In genomic region chr1:214386333-214386732, GRCh38 we compare ENCODE assay signal across 26 cellular contexts.
A peak's percentile ranks its signal among the peaks of the same experiment; 100 is the strongest.
DNase-seq lines count a peak whose midpoint lies in the region; ATAC-seq and TF ChIP-seq lines count a peak whose summit lies in the region.
"Had no signal": no experiment of that assay in that cellular context is flagged by ENCODE, and none has a peak within 500 bp of the region (broad histone marks: within the 10 kb centered on the region; RNA-seq: fewer than 3 reads in every experiment).

No MANE protein-coding gene starts in this region.

- CTCF ChIA-PET in SK-N-SH (lab: Yijun Ruan, JAX) (interaction anchor here (1.2 kb wide), 1 partner anchor 10 kb away, joined by 3 read pairs; no protein-coding TSS in a partner anchor), HEK293T (lab: Yijun Ruan, JAX) (no interaction called here)

- POLR2A ChIA-PET in SK-N-SH (lab: Yijun Ruan, JAX) (no interaction called here), HEK293T (lab: Yijun Ruan, JAX) (interaction anchor here (0.7 kb wide), 1 partner anchor 8 kb away, joined by 3 read pairs; no protein-coding TSS in a partner anchor)

- no peak overlapping the region for H3K4me2 ChIP-seq in SK-N-SH
- no peak overlapping the region for H3K4me2 ChIP-seq in osteoblast (ENCODE audit: insufficient read depth, low read length)
- H3K4me2 ChIP-seq in smooth muscle cell = peak overlapping the region; percentile 34

- H3K4me1 ChIP-seq in SK-N-SH (ENCODE audit: control insufficient read depth in 1 of 2, insufficient read depth in 2 of 2, low read depth in 1 of 2, low read length in 1 of 2) (no peaks in the 10 kb centered on the region; a peak in 2 of 4 replicates), osteoblast (ENCODE audit: insufficient read depth, low read length) (peaks cover 19% of the 10 kb centered on the region), smooth muscle cell (ENCODE audit: low read depth) (no peaks in the 10 kb centered on the region), upper lobe of left lung (no peaks in the 10 kb centered on the region)
- H3K4me1 ChIP-seq: pancreas, transverse colon had no signal

- no peak overlapping the region for H2AFZ ChIP-seq in SK-N-SH (ENCODE audit: low read depth)
- no peak overlapping the region for H2AFZ ChIP-seq in osteoblast (ENCODE audit: low read length)
- H2AFZ ChIP-seq in smooth muscle cell (ENCODE audit: low read depth) = no peak overlapping the region

- TF ChIP-seq CTCF in SK-N-SH (IDR thresholded peaks at IDR 0.05) = no peak
- no peak for TF ChIP-seq CTCF in osteoblast (IDR thresholded peaks at IDR 0.05; ENCODE audit: extremely low read depth, low read depth, low read length)
- TF ChIP-seq CTCF in smooth muscle cell (IDR thresholded peaks at IDR 0.05; ENCODE audit: borderline replicate concordance, insufficient read depth, poor library complexity, severe bottlenecking) = no peak
- no peak for TF ChIP-seq CTCF in upper lobe of left lung (IDR thresholded peaks at IDR 0.05)
- no peak for TF ChIP-seq CTCF in GM13977 (IDR thresholded peaks at IDR 0.05; ENCODE audit: extremely low read depth, insufficient read depth, missing control alignments)

- 91% methylated on average over 7 of the region's 7 CpGs for WGBS in SK-N-SH (ENCODE audit: low lambda C conversion rate)
- 89% methylated on average over 7 of the region's 7 CpGs for WGBS in smooth muscle cell (ENCODE audit: low lambda C conversion rate)
- 87 to 94% methylated on average over 7 of the region's 7 CpGs for WGBS in upper lobe of left lung, 2 donors

- TF ChIP-seq EP300 in SK-N-SH (IDR thresholded peaks at IDR 0.05; ENCODE audit: borderline replicate concordance in 1 of 2, low read depth in 1 of 2, low read length in 1 of 2) (no peak), upper lobe of left lung (IDR thresholded peaks at IDR 0.05) (no peak)

- DNase-seq in SK-N-SH (no peak), astrocyte of the hippocampus (ENCODE audit: low read depth, low spot score) (peak; percentile 51), osteoblast (ENCODE audit: insufficient read length, low spot score, missing footprints) (no peak), smooth muscle cell (lab: John Stamatoyannopoulos, UW; ENCODE audit: unreplicated experiment) (no peak), upper lobe of left lung (no peak), GM13977 (ENCODE audit: low spot score) (no peak), HEK293T (ENCODE audit: extremely low spot score) (no peak)
- DNase-seq: activated CD4-positive, CD25-positive, alpha-beta regulatory T cell; activated CD8-positive, alpha-beta memory T cell treated with anti-CD3 and anti-CD28 coated beads, Interleukin-2, amount 10 ng/mL, durations not matched to agents 7 days and 5 days; activated naive CD4-positive, alpha-beta T cell; activated naive CD8-positive, alpha-beta T cell treated with anti-CD3 and anti-CD28 coated beads, Interleukin-2, amount 50 U/mL, for 24 hours; activated T-cell treated with anti-CD3 and anti-CD28 coated beads, Interleukin-2, amount 50 U/mL, for 48 hours; C1 segment of cervical spinal cord; COR-L47; hippocampal formation; left cardiac atrium; NCI-H2107; NCI-H748 treated with DMSO at 0.1 percent for 48 hours; pancreas; right cardiac atrium; stimulated activated CD4-positive, alpha-beta T cell treated with anti-CD3 and anti-CD28 coated beads, Interleukin-4, amount 100 ng/mL, for 1 hour; transverse colon had no signal

- H3K4me3 ChIP-seq in SK-N-SH (ENCODE audit: low read depth in 2 of 2, low read length in 1 of 2) = no peak overlapping the region
- H3K4me3 ChIP-seq in osteoblast (ENCODE audit: insufficient read depth, low read length) = no peak overlapping the region
- H3K4me3 ChIP-seq in smooth muscle cell = no peak overlapping the region
- no peak overlapping the region for H3K4me3 ChIP-seq in upper lobe of left lung
- H3K4me3 ChIP-seq: lung, pancreas, transverse colon had no signal

- peaks cover 12% of the 10 kb centered on the region for H3F3A ChIP-seq in SK-N-SH (replicated peaks; ENCODE audit: insufficient read depth)
- peaks cover 4% of the 10 kb centered on the region for H3F3A ChIP-seq in smooth muscle cell (ENCODE audit: low read depth)

- H3K36me3 ChIP-seq in SK-N-SH (replicated peaks in 1 of 2; ENCODE audit: control insufficient read depth in 1 of 2, insufficient read depth in 2 of 2, low read length in 1 of 2) = peaks cover 50 to 85% of the 10 kb centered on the region in 2 experiments
- peaks cover 86% of the 10 kb centered on the region for H3K36me3 ChIP-seq in osteoblast (ENCODE audit: insufficient read depth, low read length)
- peaks cover 18% of the 10 kb centered on the region for H3K36me3 ChIP-seq in smooth muscle cell (ENCODE audit: low read depth)
- H3K36me3 ChIP-seq in upper lobe of left lung = peaks cover 5 to 53% (median 14%) of the 10 kb centered on the region in 4 donors
- H3K36me3 ChIP-seq: transverse colon had no signal

- no peaks in the 10 kb centered on the region for H4K20me1 ChIP-seq in SK-N-SH (ENCODE audit: insufficient read depth)
- no peaks in the 10 kb centered on the region for H4K20me1 ChIP-seq in osteoblast (ENCODE audit: insufficient read depth, low read length)
- no peaks in the 10 kb centered on the region for H4K20me1 ChIP-seq in smooth muscle cell (ENCODE audit: low read depth)

- no peak for TF ChIP-seq POLR2A in upper lobe of left lung (IDR thresholded peaks at IDR 0.05)

- peak overlapping the region; percentile 12 to 51; a peak in 2 of 4 replicates for H3K27ac ChIP-seq in SK-N-SH (ENCODE audit: low read depth in 2 of 2, low read length in 1 of 2)
- peak overlapping the region; percentile 62 for H3K27ac ChIP-seq in osteoblast (ENCODE audit: low read depth, low read length)
- peak overlapping the region; percentile 85 for H3K27ac ChIP-seq in smooth muscle cell (ENCODE audit: low read depth)
- no peak overlapping the region for H3K27ac ChIP-seq in upper lobe of left lung
- H3K27ac ChIP-seq: 22Rv1, pancreas, transverse colon had no signal

- H3K27me3 ChIP-seq in SK-N-SH (ENCODE audit: insufficient read depth) (no peaks in the 10 kb centered on the region), osteoblast (ENCODE audit: insufficient read depth, low read length) (no peaks in the 10 kb centered on the region), smooth muscle cell (ENCODE audit: low read depth) (no peaks in the 10 kb centered on the region), upper lobe of left lung (no peaks in the 10 kb centered on the region)
- H3K27me3 ChIP-seq: pancreas, transverse colon had no signal

- H3K79me2 ChIP-seq in SK-N-SH (ENCODE audit: insufficient read depth) (peaks cover 38% of the 10 kb centered on the region; the same call in 1 of the 2 replicates), osteoblast (ENCODE audit: insufficient read depth, low read length) (peaks cover 42% of the 10 kb centered on the region), smooth muscle cell (ENCODE audit: low read depth) (no peaks in the 10 kb centered on the region)

- no peaks in the 10 kb centered on the region for H3K9me2 ChIP-seq in SK-N-SH

- TF ChIP-seq RAD21 in SK-N-SH (IDR thresholded peaks at IDR 0.05; ENCODE audit: low read length) = no peak

- H3K9ac ChIP-seq in SK-N-SH = no peak overlapping the region
- H3K9ac ChIP-seq in smooth muscle cell (ENCODE audit: low read depth) = peak overlapping the region; percentile 10

- H3K9me3 ChIP-seq in SK-N-SH (no peaks in the 10 kb centered on the region), osteoblast (ENCODE audit: low read depth, low read length) (no peaks in the 10 kb centered on the region), smooth muscle cell (replicated peaks; ENCODE audit: low read depth) (no peaks in the 10 kb centered on the region), upper lobe of left lung (no peaks in the 10 kb centered on the region)
- H3K9me3 ChIP-seq: pancreas, transverse colon had no signal

- in situ Hi-C loops in GM13977 (cut with MboI; ENCODE audit: low pct_unique_long_range_greater_than_20kb, low sequenced_read_pairs, unreplicated experiment) = no loop called here

- ATAC-seq in SK-N-SH treated with all-trans-retinoic acid at 6 μM for 48 hours (no peak), upper lobe of left lung (ENCODE audit: low FRiP score in 2 of 2) (no peak)
- ATAC-seq: activated CD8-positive, alpha-beta memory T cell treated with anti-CD3 and anti-CD28 coated beads, Interleukin-2, amount 10 ng/mL, durations not matched to agents 7 days and 5 days; activated naive CD8-positive, alpha-beta T cell treated with anti-CD3 and anti-CD28 coated beads, Interleukin-2, amount 50 U/mL, for 24 hours; HCT116; left cardiac atrium; pancreas had no signal

TF ChIP-seq in SK-N-SH, 30 proteins besides CTCF, POLR2A, EP300 and RAD21:
- TF ChIP-seq TAF1 (IDR thresholded peaks at IDR 0.05; ENCODE audit: borderline replicate concordance, low read depth, low read length) (no peak), JUND (IDR thresholded peaks at IDR 0.05) (no peak), CHD2 (IDR thresholded peaks at IDR 0.05; ENCODE audit: low read length, partially characterized antibody) (no peak)

TF ChIP-seq in HEK293T, 16 proteins besides CTCF, POLR2A, EP300 and RAD21:
- no peak for TF ChIP-seq LEF1 (IDR thresholded peaks at IDR 0.05; ENCODE audit: borderline replicate concordance)
- no peak for TF ChIP-seq ARNT (IDR thresholded peaks at IDR 0.05)
- TF ChIP-seq HDGF (IDR thresholded peaks at IDR 0.05; ENCODE audit: borderline replicate concordance) = no peak
- TF ChIP-seq BHLHE40 (IDR thresholded peaks at IDR 0.05; ENCODE audit: borderline replicate concordance) = no peak

Comparison
In these comparisons a context has a peak if more than half of its experiments do, and no peak if none do; other contexts are left out.
1. H3K27ac ChIP-seq: peak in SK-N-SH (2 of 2), osteoblast (single experiment) and smooth muscle cell (single experiment); none in upper lobe of left lung (0 of 4).